ENCODE assay signal across 21 cellular contexts in genomic region chr3:193787496-193787870, GRCh38.
"Had no signal": no experiment of that assay in that cellular context is flagged by ENCODE, and none has a peak within 500 bp of the region (broad histone marks: within the 10 kb centered on the region; RNA-seq: fewer than 3 reads in every experiment).

No MANE protein-coding gene starts in this region.

- H3K9me3 ChIP-seq: body of pancreas, MG63 had no signal

- H3K36me3 ChIP-seq: MG63, WERI-Rb-1 had no signal

- H3K27ac ChIP-seq: body of pancreas, RWPE1, WERI-Rb-1 had no signal

- H3K27me3 ChIP-seq: body of pancreas, MG63 had no signal

- H3K4me3 ChIP-seq: body of pancreas, MG63 had no signal

- DNase-seq: activated CD4-positive, alpha-beta T cell treated with anti-CD3 and anti-CD28 coated beads for 1 hour; activated CD4-positive, CD25-positive, alpha-beta regulatory T cell; activated CD8-positive, alpha-beta memory T cell treated with anti-CD3 and anti-CD28 coated beads for 24 hours; activated effector memory CD4-positive, alpha-beta T cell treated with Interleukin-2 at 50 U/mL for 16 hours; activated naive CD4-positive, alpha-beta T cell treated with anti-CD3 and anti-CD28 coated beads, Interleukin-2, amount 50 U/mL, for 16 hours; activated naive CD8-positive, alpha-beta T cell treated with anti-CD3 and anti-CD28 coated beads for 36 hours; amniotic stem cell; cerebellar nuclear complex; NCI-H1048; NCI-H2081 treated with DMSO at 0.1 percent for 48 hours; NCI-H446 treated with DMSO at 0.1 percent for 48 hours; NK-92 treated with Interleukin-12 subunit alpha and Interleukin-12 subunit beta, amount 100 ng/mL, for 24 hours; SIG-M5; T-helper 9 cell had no signal

- FAIRE-seq: astrocyte, bronchial epithelial cell, RCC 7860 had no signal
